Comparison of ENCODE assay signal across 27 cellular contexts in the genomic region with DNA sequence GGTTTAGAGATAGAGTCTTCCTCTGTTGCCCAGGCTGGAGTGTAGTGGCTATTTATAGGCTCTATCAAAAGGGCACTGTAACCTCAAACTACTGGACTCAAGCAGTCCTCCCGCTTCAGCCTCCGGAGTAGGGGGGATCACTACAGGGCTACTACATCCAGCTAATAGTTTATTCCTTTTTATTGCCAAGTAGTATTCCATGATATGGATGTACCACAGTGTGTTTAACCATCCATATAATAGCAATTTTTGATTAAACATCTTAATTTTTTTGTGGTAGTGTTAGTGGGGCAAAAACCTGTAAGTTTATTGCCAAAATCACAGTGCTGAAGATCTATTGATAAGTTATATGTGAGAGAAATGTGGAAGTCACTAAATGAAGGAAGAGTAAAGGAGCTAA. TPM values are rescaled to one million over a fixed set of nuclear protein-coding genes. Genes with fewer than 3 reads are reported as not detected.
DNase-seq lines count a peak whose midpoint lies in the region; ATAC-seq lines count a peak whose summit lies in the region.
"Had no signal": no experiment of that assay in that cellular context is flagged by ENCODE, and none has a peak within 500 bp of the region (broad histone marks: within the 10 kb centered on the region; RNA-seq: fewer than 3 reads in every experiment).

No MANE protein-coding gene starts in this region.

- intact Hi-C loops in CD4-positive, alpha-beta memory T cell (cut with micrococcal nuclease): loop anchor here (5.0 kb wide), 2 partner anchors 288 to 1067 kb away; partner anchors contain the start of genes NOCT and SCOC
- intact Hi-C loops in head of caudate nucleus (cut with DNase I): loop anchor here (5.0 kb wide), 1 partner anchor 223 kb away; no protein-coding TSS in a partner anchor

- CTCF ChIA-PET in activated CD8-positive, alpha-beta memory T cell treated with anti-CD3 and anti-CD28 coated beads, Interleukin-2, amount 10 ng/mL, durations not matched to agents 7 days and 5 days (lab: Charles Lee): interaction anchor here (1.0 to 2.3 kb wide), 2 partner anchors 9 to 62 kb away, joined by 3 to 12 read pairs; no protein-coding TSS in a partner anchor
- CTCF ChIA-PET in CD4-positive, alpha-beta memory T cell (lab: Charles Lee; ENCODE audit: partially characterized antibody): interaction anchor here (1.2 to 1.8 kb wide), 2 partner anchors 8 to 9 kb away, joined by 3 to 16 read pairs; no protein-coding TSS in a partner anchor

- no peaks in the 10 kb centered on the region for H3K9me3 Mint-ChIP-seq in activated CD8-positive, alpha-beta memory T cell treated with anti-CD3 and anti-CD28 coated beads, Interleukin-2, amount 10 ng/mL, durations not matched to agents 7 days and 5 days (ENCODE audit: low read depth)
- peaks cover 0 to 2% (median 0%) of the 10 kb centered on the region in 8 donors for H3K9me3 Mint-ChIP-seq in CD4-positive, alpha-beta memory T cell
- no peaks in the 10 kb centered on the region for H3K9me3 Mint-ChIP-seq in activated T-helper 17 cell treated with anti-CD3 and anti-CD28 coated beads, Interleukin-2, amount 50 U/mL, for 72 hours
- H3K9me3 Mint-ChIP-seq in natural killer cell treated with Interleukin-12 subunit alpha and Interleukin-12 subunit beta and Interleukin-15 and Interleukin-18, amount 100 ng/mL, for 72 hours: no peaks in the 10 kb centered on the region
- H3K9me3 Mint-ChIP-seq: central memory CD8-positive, alpha-beta T cell had no signal

- no peak overlapping the region for H3K4me3 ChIP-seq in CD4-positive, alpha-beta memory T cell (ENCODE audit: low read length in 2 of 2)
- H3K4me3 ChIP-seq: esophagus muscularis mucosa, gastroesophageal sphincter, pancreas, sigmoid colon, thoracic aorta had no signal

- H3K36me3 Mint-ChIP-seq in activated CD8-positive, alpha-beta memory T cell treated with anti-CD3 and anti-CD28 coated beads, Interleukin-2, amount 10 ng/mL, durations not matched to agents 7 days and 5 days: peaks cover 46% of the 10 kb centered on the region
- peaks cover 20 to 35% of the 10 kb centered on the region in 2 donors for H3K36me3 Mint-ChIP-seq in CD4-positive, alpha-beta memory T cell
- peaks cover 67% of the 10 kb centered on the region for H3K36me3 Mint-ChIP-seq in activated T-helper 17 cell treated with anti-CD3 and anti-CD28 coated beads, Interleukin-2, amount 50 U/mL, for 72 hours (ENCODE audit: low read depth)
- peaks cover 13% of the 10 kb centered on the region for H3K36me3 Mint-ChIP-seq in natural killer cell treated with Interleukin-12 subunit alpha and Interleukin-12 subunit beta and Interleukin-15 and Interleukin-18, amount 100 ng/mL, for 72 hours

- POLR2A ChIA-PET in CD4-positive, alpha-beta memory T cell (lab: Charles Lee; ENCODE audit: partially characterized antibody): interaction anchor here (0.6 to 2.2 kb wide), 3 partner anchors 9 to 223 kb away, joined by 3 to 8 read pairs (median 4); no protein-coding TSS in a partner anchor

- no peak overlapping the region for H3K4me3 Mint-ChIP-seq in activated CD8-positive, alpha-beta memory T cell treated with anti-CD3 and anti-CD28 coated beads, Interleukin-2, amount 10 ng/mL, durations not matched to agents 7 days and 5 days
- H3K4me3 Mint-ChIP-seq in CD4-positive, alpha-beta memory T cell: peak overlapping the region in 3 of 8 donors; percentile 13 to 22 (median 13)
- peak overlapping the region; percentile 85 for H3K4me3 Mint-ChIP-seq in activated T-helper 17 cell treated with anti-CD3 and anti-CD28 coated beads, Interleukin-2, amount 50 U/mL, for 72 hours
- peak overlapping the region; percentile 34 for H3K4me3 Mint-ChIP-seq in natural killer cell treated with Interleukin-12 subunit alpha and Interleukin-12 subunit beta and Interleukin-15 and Interleukin-18, amount 100 ng/mL, for 72 hours
- H3K4me3 Mint-ChIP-seq: CD14-positive monocyte; central memory CD8-positive, alpha-beta T cell; T-helper 17 cell had no signal

- H3K27ac ChIP-seq in CD4-positive, alpha-beta memory T cell (ENCODE audit: low read depth, low read length): no peak overlapping the region
- H3K27ac ChIP-seq: gastroesophageal sphincter, pancreas, sigmoid colon, thoracic aorta, WERI-Rb-1 had no signal

- H3K36me3 ChIP-seq in CD4-positive, alpha-beta memory T cell (ENCODE audit: insufficient read depth, low read length): peaks cover 4% of the 10 kb centered on the region
- H3K36me3 ChIP-seq: pancreas, thoracic aorta had no signal

- ATAC-seq in activated CD8-positive, alpha-beta memory T cell treated with anti-CD3 and anti-CD28 coated beads, Interleukin-2, amount 10 ng/mL, durations not matched to agents 7 days and 5 days: no peak
- ATAC-seq in activated T-helper 17 cell treated with anti-CD3 and anti-CD28 coated beads, Interleukin-2, amount 50 U/mL, for 72 hours (replicated peaks): no peak
- no peak for ATAC-seq in natural killer cell treated with Interleukin-12 subunit alpha and Interleukin-12 subunit beta and Interleukin-15 and Interleukin-18, amount 100 ng/mL, for 72 hours
- ATAC-seq: gastroesophageal sphincter, pancreas, PC-3, T-helper 17 cell had no signal

- no peaks in the 10 kb centered on the region for H3K27me3 Mint-ChIP-seq in activated CD8-positive, alpha-beta memory T cell treated with anti-CD3 and anti-CD28 coated beads, Interleukin-2, amount 10 ng/mL, durations not matched to agents 7 days and 5 days
- H3K27me3 Mint-ChIP-seq in CD4-positive, alpha-beta memory T cell: no peaks in the 10 kb centered on the region
- H3K27me3 Mint-ChIP-seq in activated T-helper 17 cell treated with anti-CD3 and anti-CD28 coated beads, Interleukin-2, amount 50 U/mL, for 72 hours: no peaks in the 10 kb centered on the region
- H3K27me3 Mint-ChIP-seq in natural killer cell treated with Interleukin-12 subunit alpha and Interleukin-12 subunit beta and Interleukin-15 and Interleukin-18, amount 100 ng/mL, for 72 hours: no peaks in the 10 kb centered on the region
- H3K27me3 Mint-ChIP-seq: central memory CD8-positive, alpha-beta T cell; T-helper 17 cell had no signal

- peaks cover 68% of the 10 kb centered on the region for H3K4me1 ChIP-seq in CD4-positive, alpha-beta memory T cell (ENCODE audit: insufficient read depth, low read length)

- DNase-seq in activated CD8-positive, alpha-beta memory T cell treated with anti-CD3 and anti-CD28 coated beads, Interleukin-2, amount 10 ng/mL, durations not matched to agents 7 days and 5 days: no peak
- DNase-seq in activated CD8-positive, alpha-beta memory T cell treated with anti-CD3 and anti-CD28 coated beads, Interleukin-2, amount 50 U/mL, for 4 hours: no peak
- no peak for DNase-seq in CD4-positive, alpha-beta memory T cell
- DNase-seq in natural killer cell treated with Interleukin-12 subunit alpha and Interleukin-12 subunit beta and Interleukin-15 and Interleukin-18, amount 100 ng/mL, for 72 hours (ENCODE audit: low spot score): no peak
- DNase-seq in head of caudate nucleus: no peak
- DNase-seq in GOT3 (lab: John Stamatoyannopoulos, UW): no peak
- no peak for DNase-seq in NCI-H2196 (lab: John Stamatoyannopoulos, UW; ENCODE audit: unreplicated experiment)
- DNase-seq: ACHN; activated CD8-positive, alpha-beta memory T cell treated with anti-CD3 and anti-CD28 coated beads for 24 hours; activated effector memory CD4-positive, alpha-beta T cell treated with anti-CD3 and anti-CD28 coated beads, Interleukin-2, amount 50 U/mL, for 16 hours; aorta; DMS79; NCI-H187 treated with DMSO at 0.1 percent for 48 hours; NCI-H2227 treated with DMSO at 0.1 percent for 48 hours; NCI-H82; pancreas; PC-3; SHP77; sigmoid colon; T-helper 17 cell; WERI-Rb-1 had no signal

- H3K4me1 Mint-ChIP-seq in activated CD8-positive, alpha-beta memory T cell treated with anti-CD3 and anti-CD28 coated beads, Interleukin-2, amount 10 ng/mL, durations not matched to agents 7 days and 5 days: peaks cover 48% of the 10 kb centered on the region
- H3K4me1 Mint-ChIP-seq in CD4-positive, alpha-beta memory T cell: peaks cover 31 to 84% (median 57%) of the 10 kb centered on the region in 4 donors
- H3K4me1 Mint-ChIP-seq in activated T-helper 17 cell treated with anti-CD3 and anti-CD28 coated beads, Interleukin-2, amount 50 U/mL, for 72 hours: peaks cover 9% of the 10 kb centered on the region
- peaks cover 35 to 45% of the 10 kb centered on the region in 2 donors for H3K4me1 Mint-ChIP-seq in natural killer cell treated with Interleukin-12 subunit alpha and Interleukin-12 subunit beta and Interleukin-15 and Interleukin-18, amount 100 ng/mL, for 72 hours (ENCODE audit: low read depth in 2 of 2)

- no peaks in the 10 kb centered on the region for H3K9me3 ChIP-seq in CD4-positive, alpha-beta memory T cell (ENCODE audit: control insufficient read depth in 1 of 2, low read length in 2 of 2)
- H3K9me3 ChIP-seq: esophagus muscularis mucosa, gastroesophageal sphincter, pancreas, sigmoid colon, thoracic aorta had no signal

- H3K27me3 ChIP-seq in CD4-positive, alpha-beta memory T cell (ENCODE audit: insufficient read depth, low read length): no peaks in the 10 kb centered on the region
- H3K27me3 ChIP-seq: esophagus muscularis mucosa, gastroesophageal sphincter, pancreas, sigmoid colon had no signal

- peak overlapping the region; percentile 34 for H3K27ac Mint-ChIP-seq in activated CD8-positive, alpha-beta memory T cell treated with anti-CD3 and anti-CD28 coated beads, Interleukin-2, amount 10 ng/mL, durations not matched to agents 7 days and 5 days
- peak overlapping the region; percentile 35 to 94 (median 74) for H3K27ac Mint-ChIP-seq in CD4-positive, alpha-beta memory T cell
- peak overlapping the region; percentile 67 for H3K27ac Mint-ChIP-seq in activated T-helper 17 cell treated with anti-CD3 and anti-CD28 coated beads, Interleukin-2, amount 50 U/mL, for 72 hours
- H3K27ac Mint-ChIP-seq in natural killer cell treated with Interleukin-12 subunit alpha and Interleukin-12 subunit beta and Interleukin-15 and Interleukin-18, amount 100 ng/mL, for 72 hours: peak overlapping the region; percentile 44 to 62

RNA-seq across cellular contexts. Expression of gene NDUFC1, which starts 2.6 kb away (rescaled TPM):
- total RNA-seq in activated CD8-positive, alpha-beta memory T cell treated with anti-CD3 and anti-CD28 coated beads, Interleukin-2, amount 10 ng/mL, durations not matched to agents 7 days and 5 days: 10 to 100 TPM; 32.2 to 34.9 TPM
- total RNA-seq in CD4-positive, alpha-beta memory T cell: 10 to 100 TPM; 29.6 to 34.8 TPM
- 100 to 1,000 TPM; 121 to 154 TPM for polyA plus RNA-seq in CD4-positive, alpha-beta memory T cell
- 10 to 100 TPM; 34.9 to 43.6 TPM for total RNA-seq in activated T-helper 17 cell treated with anti-CD3 and anti-CD28 coated beads, Interleukin-2, amount 50 U/mL, for 72 hours
- total RNA-seq in natural killer cell treated with Interleukin-12 subunit alpha and Interleukin-12 subunit beta and Interleukin-15 and Interleukin-18, amount 100 ng/mL, for 72 hours: 10 to 100 TPM; 35.7 to 43.0 TPM

RNA-seq across cellular contexts. Expression of gene NAA15, which starts 3.6 kb away (rescaled TPM):
- total RNA-seq in activated CD8-positive, alpha-beta memory T cell treated with anti-CD3 and anti-CD28 coated beads, Interleukin-2, amount 10 ng/mL, durations not matched to agents 7 days and 5 days: 10 to 100 TPM; 50.0 to 70.8 TPM
- 10 to 100 TPM; 45.8 to 46.5 TPM for total RNA-seq in CD4-positive, alpha-beta memory T cell
- polyA plus RNA-seq in CD4-positive, alpha-beta memory T cell: 10 to 100 TPM; 18.6 to 47.7 TPM
- 100 to 1,000 TPM in 1 of 2 donors, 10 to 100 TPM in 1; 54.2 to 106 TPM for total RNA-seq in activated T-helper 17 cell treated with anti-CD3 and anti-CD28 coated beads, Interleukin-2, amount 50 U/mL, for 72 hours
- total RNA-seq in natural killer cell treated with Interleukin-12 subunit alpha and Interleukin-12 subunit beta and Interleukin-15 and Interleukin-18, amount 100 ng/mL, for 72 hours: 100 to 1,000 TPM in 1 of 2 donors, 10 to 100 TPM in 1; 71.5 to 100 TPM

RNA-seq across cellular contexts. Expression of gene MGARP, which starts 24.9 kb away (rescaled TPM):
- total RNA-seq in activated CD8-positive, alpha-beta memory T cell treated with anti-CD3 and anti-CD28 coated beads, Interleukin-2, amount 10 ng/mL, durations not matched to agents 7 days and 5 days: under 1 TPM in 1 of 2 experiments, not detected in 1; 0.20 TPM
- under 1 TPM; 0.23 to 0.33 TPM for total RNA-seq in CD4-positive, alpha-beta memory T cell
- under 1 TPM; 0.20 to 0.52 TPM for polyA plus RNA-seq in CD4-positive, alpha-beta memory T cell
- under 1 TPM in 1 of 2 donors, not detected in 1; 0.98 TPM for total RNA-seq in activated T-helper 17 cell treated with anti-CD3 and anti-CD28 coated beads, Interleukin-2, amount 50 U/mL, for 72 hours
- total RNA-seq in natural killer cell treated with Interleukin-12 subunit alpha and Interleukin-12 subunit beta and Interleukin-15 and Interleukin-18, amount 100 ng/mL, for 72 hours: under 1 TPM in 1 of 2 donors, not detected in 1; 0.21 TPM
- total RNA-seq: T-helper 17 cell had no signal
